Comparison of ENCODE assay signal across 1 cellular context in genomic region chr2:11388262-11389047, GRCh38.
TF ChIP-seq lines count a peak whose summit lies in the region.

No MANE protein-coding gene starts in this region.

TF ChIP-seq in GM23338, 12 proteins besides CTCF, POLR2A, EP300 and RAD21 (continued from another document):
- TF ChIP-seq ZNF462 (CRISPR knock-in tag; IDR thresholded peaks at IDR 0.05), result no peak
- TF ChIP-seq POLR2AphosphoS5 (IDR thresholded peaks at IDR 0.05; ENCODE audit: low read depth), result no peak
- no peak for TF ChIP-seq ETS1 (IDR thresholded peaks at IDR 0.05)
- no peak for TF ChIP-seq REST (IDR thresholded peaks at IDR 0.05; ENCODE audit: unreplicated experiment)
- no peak for TF ChIP-seq EZH2phosphoT487 (IDR thresholded peaks at IDR 0.05; ENCODE audit: unreplicated experiment)
- TF ChIP-seq ZNF114 (CRISPR knock-in tag; IDR thresholded peaks at IDR 0.05), result no peak
